8 cellular contexts compared by ENCODE assay signal in genomic region chr1:33036051-33036525, GRCh38.
DNase-seq lines count a peak whose midpoint lies in the region; ATAC-seq lines count a peak whose summit lies in the region.

No MANE protein-coding gene starts in this region.

- no peaks in the 10 kb centered on the region for H3K27me3 ChIP-seq in effector memory CD4-positive, alpha-beta T cell (replicated peaks; ENCODE audit: control insufficient read depth, insufficient read depth, low read length, poor library complexity, severe bottlenecking)
- no peaks in the 10 kb centered on the region for H3K27me3 ChIP-seq in mucosa of stomach (ENCODE audit: control insufficient read depth, insufficient read depth, low read length)

- peak overlapping the region; percentile 58 for H3K27ac ChIP-seq in effector memory CD4-positive, alpha-beta T cell (ENCODE audit: insufficient read depth, low read length, poor library complexity, severe bottlenecking)

- DNase-seq in stimulated activated CD4-positive, alpha-beta T cell treated with anti-CD3 and anti-CD28 coated beads, Interleukin-15, amount 100 ng/mL, for 24 hours, result peak; percentile 39
- no peak for DNase-seq in stimulated activated CD4-positive, alpha-beta T cell treated with anti-CD3 and anti-CD28 coated beads, Interleukin-2, amount 100 ng/mL, for 48 hours
- DNase-seq in RPMI8226 (peak; percentile 56), NCI-H1694 treated with DMSO at 0.1 percent for 48 hours (lab: John Stamatoyannopoulos, UW) (no peak)
- no peak for DNase-seq in effector memory CD4-positive, alpha-beta T cell

- no peak for ATAC-seq in GM21717 (IDR thresholded peaks at IDR 0.05; ENCODE audit: unreplicated experiment)
- ATAC-seq in HG03108 (IDR thresholded peaks at IDR 0.05; ENCODE audit: unreplicated experiment), result no peak

- peaks cover 5% of the 10 kb centered on the region for H3K4me1 ChIP-seq in effector memory CD4-positive, alpha-beta T cell (ENCODE audit: control insufficient read depth, insufficient read depth, low read length, poor library complexity, severe bottlenecking)
- peaks cover 13% of the 10 kb centered on the region for H3K4me1 ChIP-seq in mucosa of stomach (ENCODE audit: control insufficient read depth, insufficient read depth, low read length)

- no peaks in the 10 kb centered on the region for H3K9me3 ChIP-seq in effector memory CD4-positive, alpha-beta T cell (ENCODE audit: control insufficient read depth, low read length)
- H3K9me3 ChIP-seq in mucosa of stomach (ENCODE audit: control insufficient read depth, low read length), result no peaks in the 10 kb centered on the region

- peak overlapping the region; percentile 86 for H3K4me3 ChIP-seq in effector memory CD4-positive, alpha-beta T cell (ENCODE audit: insufficient read depth, low read depth, low read length, poor library complexity, severe bottlenecking)
- peak overlapping the region; percentile 82 for H3K4me3 ChIP-seq in mucosa of stomach (ENCODE audit: low read length)

- peak overlapping the region; percentile 89 for H3K9ac ChIP-seq in mucosa of stomach (ENCODE audit: low read length)

- no peaks in the 10 kb centered on the region for H3K36me3 ChIP-seq in effector memory CD4-positive, alpha-beta T cell (ENCODE audit: control insufficient read depth, insufficient read depth, low read length)
- H3K36me3 ChIP-seq in mucosa of stomach (ENCODE audit: control insufficient read depth, insufficient read depth, low read length), result no peaks in the 10 kb centered on the region

Comparison
In these comparisons a context has a peak if more than half of its experiments do, and no peak if none do; other contexts are left out.
1. DNase-seq: peak in stimulated activated CD4-positive, alpha-beta T cell treated with anti-CD3 and anti-CD28 coated beads, Interleukin-15, amount 100 ng/mL, for 24 hours (single experiment) and RPMI8226 (single experiment); none in stimulated activated CD4-positive, alpha-beta T cell treated with anti-CD3 and anti-CD28 coated beads, Interleukin-2, amount 100 ng/mL, for 48 hours (0 of 2), effector memory CD4-positive, alpha-beta T cell (0 of 3) and NCI-H1694 treated with DMSO at 0.1 percent for 48 hours (single experiment).